19 cellular contexts compared by ENCODE assay signal in genomic region chr7:106448992-106449859, GRCh38.
DNase-seq lines count a peak whose midpoint lies in the region; TF ChIP-seq lines count a peak whose summit lies in the region.
"Had no signal": no experiment of that assay in that cellular context is flagged by ENCODE, and none has a peak within 500 bp of the region (broad histone marks: within the 10 kb centered on the region; RNA-seq: fewer than 3 reads in every experiment).

No MANE protein-coding gene starts in this region.

- H3K79me2 ChIP-seq in mammary epithelial cell (ENCODE audit: insufficient read depth, low read length) = no peaks in the 10 kb centered on the region

- intact Hi-C loops in mammary epithelial cell (cut with micrococcal nuclease) (no loop called here), MCF 10A (cut with micrococcal nuclease) (no loop called here), stomach (cut with DNase I; ENCODE audit: low total_unique reads) (no loop called here)

- no peak overlapping the region for H3K4me3 ChIP-seq in mammary epithelial cell (replicated peaks in 1 of 3; ENCODE audit: insufficient read depth in 1 of 3, low read depth in 2 of 3, low read length in 3 of 3)
- no peak overlapping the region for H3K4me3 ChIP-seq in stomach
- H3K4me3 ChIP-seq: lung, pancreas had no signal

- dilution Hi-C loops in mammary epithelial cell (cut with HindIII; ENCODE audit: low sequenced_read_pairs) = loop anchor here (5.0 kb wide), 1 partner anchor 103 kb away; no protein-coding TSS in a partner anchor

- H3K4me2 ChIP-seq in mammary epithelial cell (ENCODE audit: insufficient read depth, low read depth, low read length) = no peak overlapping the region

- CTCF ChIA-PET in mammary epithelial cell (lab: Charles Lee; ENCODE audit: low non-redundant PET) (no interaction called here), MCF 10A (lab: Yijun Ruan, JAX) (interaction anchor here (0.6 to 3.7 kb wide), 4 partner anchors 14 to 282 kb away, joined by 3 to 34 read pairs (median 8); no protein-coding TSS in a partner anchor), GM10248 (lab: Yijun Ruan, JAX) (interaction anchor here (0.7 to 2.2 kb wide), 8 partner anchors 10 to 273 kb away, joined by 3 to 9 read pairs (median 4); no protein-coding TSS in a partner anchor)

- no peaks in the 10 kb centered on the region for H3K36me3 ChIP-seq in mammary epithelial cell (ENCODE audit: insufficient read depth, low read length)
- H3K36me3 ChIP-seq in stomach = no peaks in the 10 kb centered on the region
- H3K36me3 ChIP-seq: pancreas had no signal

- H3K9me3 ChIP-seq in mammary epithelial cell (replicated peaks; ENCODE audit: insufficient read depth, low read length) = no peaks in the 10 kb centered on the region
- peaks cover 0 to 8% (median 0%) of the 10 kb centered on the region in 4 donors for H3K9me3 ChIP-seq in stomach
- H3K9me3 ChIP-seq: pancreas had no signal

- H3K27me3 Mint-ChIP-seq in MCF 10A (ENCODE audit: insufficient read depth, unreplicated experiment) = no peaks in the 10 kb centered on the region

- POLR2A ChIA-PET in MCF 10A (lab: Yijun Ruan, JAX) (interaction anchor here (0.9 to 1.2 kb wide), 3 partner anchors 17 to 229 kb away, joined by 3 to 4 read pairs (median 3); partner anchors contain the start of gene NAMPT), GM10248 (lab: Yijun Ruan, JAX) (no interaction called here)

- H4K20me1 ChIP-seq in mammary epithelial cell (ENCODE audit: insufficient read depth, low read length) = no peaks in the 10 kb centered on the region

- H3K27me3 ChIP-seq in mammary epithelial cell (ENCODE audit: insufficient read depth, low read length) (no peaks in the 10 kb centered on the region), stomach (no peaks in the 10 kb centered on the region)
- H3K27me3 ChIP-seq: pancreas had no signal

- no peak overlapping the region for H3K4me3 Mint-ChIP-seq in MCF 10A (ENCODE audit: unreplicated experiment)
- H3K4me3 Mint-ChIP-seq: activated T-helper 1 cell treated with anti-CD3 and anti-CD28 coated beads, Interleukin-12 subunit alpha, Interleukin-12 subunit beta, Interleukin-2, Interleukin-4 antibody, amounts not matched to agents 30 ng/mL and 10 ng/mL and 1 ng/mL, durations not matched to agents 14 hours and 24 hours and 36 hours; central memory CD8-positive, alpha-beta T cell had no signal

- no peaks in the 10 kb centered on the region for H3K36me3 Mint-ChIP-seq in MCF 10A (ENCODE audit: insufficient read depth, unreplicated experiment)

- H2AFZ ChIP-seq in mammary epithelial cell (ENCODE audit: low read depth, low read length) = peak overlapping the region; percentile 59

- in situ Hi-C loops in mammary epithelial cell (cut with MboI; ENCODE audit: low sequenced_read_pairs in 2 of 2) = no loop called here

- TF ChIP-seq CTCF in mammary epithelial cell (conservative IDR thresholded peaks at IDR 0.05 in 1 of 2, IDR thresholded peaks at IDR 0.05 in 1 of 2; ENCODE audit: extremely low read depth in 1 of 2, insufficient read depth in 1 of 2, low read depth in 1 of 2, low read length in 2 of 2) = no peak
- TF ChIP-seq CTCF in MCF 10A (IDR thresholded peaks at IDR 0.05; ENCODE audit: unreplicated experiment) = no peak
- TF ChIP-seq CTCF in stomach (IDR thresholded peaks at IDR 0.05) = no peak
- no peak for TF ChIP-seq CTCF in GM10248 (IDR thresholded peaks at IDR 0.05; ENCODE audit: control extremely low read depth, extremely low read depth, low read depth, missing control alignments)

- TF ChIP-seq POLR2A in erythroblast (IDR thresholded peaks at IDR 0.05; ENCODE audit: low read length) = no peak
- TF ChIP-seq POLR2A in stomach (IDR thresholded peaks at IDR 0.05) = no peak

- H3K27ac ChIP-seq in mammary epithelial cell (ENCODE audit: insufficient read depth, low read depth, low read length) (no peak overlapping the region), stomach (peak overlapping the region; percentile 1 to 62 (median 36))
- H3K27ac ChIP-seq: pancreas had no signal

- H3K9ac ChIP-seq in mammary epithelial cell (ENCODE audit: insufficient read depth, low read length) = no peak overlapping the region

- H3K27ac Mint-ChIP-seq in MCF 10A (ENCODE audit: low read depth, unreplicated experiment) = no peak overlapping the region
- H3K27ac Mint-ChIP-seq: activated T-helper 1 cell treated with anti-CD3 and anti-CD28 coated beads, Interleukin-12 subunit alpha, Interleukin-12 subunit beta, Interleukin-2, Interleukin-4 antibody, amounts not matched to agents 30 ng/mL and 10 ng/mL and 1 ng/mL, durations not matched to agents 14 hours and 24 hours and 36 hours had no signal

- no peaks in the 10 kb centered on the region for H3K9me3 Mint-ChIP-seq in MCF 10A (ENCODE audit: unreplicated experiment)
- H3K9me3 Mint-ChIP-seq: central memory CD8-positive, alpha-beta T cell had no signal

- H3K4me1 Mint-ChIP-seq in MCF 10A (ENCODE audit: insufficient read depth, unreplicated experiment) = no peaks in the 10 kb centered on the region
- H3K4me1 Mint-ChIP-seq: central memory CD8-positive, alpha-beta T cell had no signal

- no peak for TF ChIP-seq EP300 in stomach (IDR thresholded peaks at IDR 0.05)

- WGBS in mammary epithelial cell (ENCODE audit: low coverage, missing lambda C conversion rate) = 90% methylated on average over 7 of the region's 7 CpGs
- WGBS in stomach, 5 donors = 57 to 78% (median 67%) methylated on average over 7 of the region's 7 CpGs

- DNase-seq in mammary epithelial cell (no peak), MCF 10A (ENCODE audit: unreplicated experiment) (no peak), NCI-H460 (ENCODE audit: extremely low read depth, low read depth) (peak; percentile 97), erythroblast (lab: John Stamatoyannopoulos, UW) (peak; percentile 60 to 78), stomach (no peak), GM10248 (ENCODE audit: extremely low spot score) (no peak)
- DNase-seq in effector CD4-positive, alpha-beta T cell = no peak
- DNase-seq in stimulated activated naive CD4-positive, alpha-beta T cell (lab: John Stamatoyannopoulos, UW) = no peak
- DNase-seq: activated CD4-positive, alpha-beta T cell treated with anti-CD3 and anti-CD28 coated beads, Interleukin-2, amount 50 U/mL, for 48 hours; AML-193; amygdala; Calu3; NCI-H1436 treated with DMSO at 0.1 percent for 48 hours; pancreas; stimulated activated CD4-positive, alpha-beta T cell treated with anti-CD3 and anti-CD28 coated beads, Interleukin-1b, Interleukin-23, amount 100 ng/mL, for 48 hours; substantia nigra had no signal

- BruUV-seq in mammary epithelial cell (replicated peaks; lab: Mats Ljungman, UMichigan) (no TSS peak), MCF 10A (replicated peaks; lab: Mats Ljungman, UMichigan) (no TSS peak)

- H3K4me1 ChIP-seq in mammary epithelial cell (ENCODE audit: insufficient read depth, low read length) (peaks cover 15% of the 10 kb centered on the region), stomach (no peaks in the 10 kb centered on the region)
- H3K4me1 ChIP-seq: pancreas had no signal

Comparison
In these comparisons a context has a peak if more than half of its experiments do, and no peak if none do; other contexts are left out.
1. DNase-seq: peak in NCI-H460 (single experiment) and erythroblast (2 of 2); none in mammary epithelial cell (single experiment), MCF 10A (single experiment), stomach (single experiment), GM10248 (single experiment), effector CD4-positive, alpha-beta T cell (single experiment) and stimulated activated naive CD4-positive, alpha-beta T cell (0 of 6).